ENCODE assay signal across 1 cellular context in the genomic region with DNA sequence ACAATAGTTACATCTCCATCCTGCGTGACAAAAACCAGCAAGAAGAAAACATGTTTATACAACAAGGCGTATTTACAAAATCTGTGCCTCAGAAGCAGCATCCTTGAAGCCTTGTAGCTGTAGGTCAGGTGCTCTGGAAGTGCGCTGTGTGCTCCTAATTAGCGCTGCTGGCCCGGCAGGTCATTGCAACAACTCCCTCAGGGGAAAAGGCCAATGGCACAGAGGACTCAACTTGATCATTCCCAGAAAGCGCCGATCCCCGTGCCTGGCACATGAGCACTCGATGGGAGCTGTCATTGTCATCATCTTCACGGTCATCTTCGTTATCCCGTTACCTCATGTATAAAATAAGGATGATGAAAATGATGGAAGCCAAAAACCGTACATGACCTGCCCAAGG.
TF ChIP-seq lines count a peak whose summit lies in the region.

No MANE protein-coding gene starts in this region.

TF ChIP-seq in liver, 16 proteins besides CTCF, POLR2A, EP300 and RAD21 (continued from another document):
- no peak for TF ChIP-seq HNF4G (IDR thresholded peaks at IDR 0.05)
